In the genomic region with DNA sequence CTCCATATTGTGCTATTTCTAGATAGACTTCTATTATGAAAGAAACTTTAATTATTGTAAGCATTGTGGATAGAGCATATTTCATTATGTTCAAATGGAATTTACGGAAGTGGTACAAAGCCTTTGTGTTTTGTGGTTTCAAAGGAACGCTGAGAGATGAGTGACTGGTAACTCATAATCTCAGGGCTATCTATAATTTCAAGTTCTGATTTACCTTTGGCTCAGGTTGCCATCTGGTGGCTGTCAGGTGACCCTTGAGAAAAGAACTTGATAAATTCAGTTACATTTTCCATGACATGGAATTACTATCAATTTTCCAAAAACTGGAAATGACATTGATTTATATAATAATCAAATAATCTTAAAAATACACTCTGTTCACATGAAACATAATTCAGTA, we compare ENCODE assay signal across 15 cellular contexts. TPM values are rescaled to one million over a fixed set of nuclear protein-coding genes. Genes with fewer than 3 reads are reported as not detected.
DNase-seq lines count a peak whose midpoint lies in the region; ATAC-seq and TF ChIP-seq lines count a peak whose summit lies in the region.
"Had no signal": no experiment of that assay in that cellular context is flagged by ENCODE, and none has a peak within 500 bp of the region (broad histone marks: within the 10 kb centered on the region; RNA-seq: fewer than 3 reads in every experiment).

No MANE protein-coding gene starts in this region.

- H2BK120ac ChIP-seq in mesendoderm (ENCODE audit: low read depth, low read length) = no peak overlapping the region

- H3K9ac ChIP-seq in mesendoderm (ENCODE audit: low read length) = no peak overlapping the region

- H3K79me2 ChIP-seq in mesendoderm (ENCODE audit: control insufficient read depth, insufficient read depth, low read length) = peaks cover 6% of the 10 kb centered on the region

- no peaks in the 10 kb centered on the region for H3K4me1 Mint-ChIP-seq in activated T-cell treated with anti-CD3 and anti-CD28 coated beads, Interleukin-2, amount 50 U/mL, for 72 hours (ENCODE audit: low read depth)
- no peaks in the 10 kb centered on the region for H3K4me1 Mint-ChIP-seq in nephron progenitor cell

- H3K27me3 ChIP-seq in mesendoderm (ENCODE audit: insufficient read depth, low read length, poor library complexity) = no peaks in the 10 kb centered on the region

- H3K23ac ChIP-seq in mesendoderm (ENCODE audit: low read length) = no peak overlapping the region

- no peak overlapping the region for H3K4ac ChIP-seq in mesendoderm (ENCODE audit: low read depth, low read length)

- H3K79me1 ChIP-seq in mesendoderm (ENCODE audit: low read length) = no peaks in the 10 kb centered on the region

- H4K5ac ChIP-seq in mesendoderm (ENCODE audit: low read length) = no peak overlapping the region

- peaks cover 13% of the 10 kb centered on the region for H3K27me3 Mint-ChIP-seq in activated T-cell treated with anti-CD3 and anti-CD28 coated beads, Interleukin-2, amount 50 U/mL, for 72 hours (ENCODE audit: low read depth)
- no peaks in the 10 kb centered on the region for H3K27me3 Mint-ChIP-seq in nephron progenitor cell (ENCODE audit: low read depth, poor library complexity)

- TF ChIP-seq CTCF in nephron progenitor cell (IDR thresholded peaks at IDR 0.05) = no peak

- no peak overlapping the region for H3K56ac ChIP-seq in mesendoderm (ENCODE audit: low read length)

- no peak overlapping the region for H2AK5ac ChIP-seq in mesendoderm (ENCODE audit: low read length)

- H3K27ac Mint-ChIP-seq in activated T-cell treated with anti-CD3 and anti-CD28 coated beads, Interleukin-2, amount 50 U/mL, for 72 hours = no peak overlapping the region
- H3K27ac Mint-ChIP-seq in nephron progenitor cell = no peak overlapping the region
- H3K27ac Mint-ChIP-seq: activated naive CD8-positive, alpha-beta T cell; stimulated activated naive CD8-positive, alpha-beta T cell treated with anti-CD3 and anti-CD28 coated beads, Interleukin-15, Interleukin-2, amounts not matched to agents 100 ng/mL and 50 ng/mL, for 24 hours had no signal

- H3K4me2 ChIP-seq in mesendoderm (ENCODE audit: low read length) = no peak overlapping the region

- H2BK5ac ChIP-seq in mesendoderm (ENCODE audit: low read length) = no peak overlapping the region

- DNase-seq in NCI-H526 (lab: John Stamatoyannopoulos, UW) (peak; percentile 17 to 44), NCI-H526 treated with DMSO at 0.1 percent for 48 hours (lab: John Stamatoyannopoulos, UW) (no peak), RPMI8226 (peak; percentile 30), mesendoderm (peak; percentile 44), nephron progenitor cell (no peak)
- DNase-seq in Jurkat, Clone E6-1 (ENCODE audit: low read depth, low spot score) = peak; percentile 39
- no peak for DNase-seq in activated T-cell treated with anti-CD3 and anti-CD28 coated beads, Interleukin-2, amount 50 U/mL, for 72 hours
- DNase-seq: activated CD4-positive, alpha-beta T cell treated with anti-CD3 and anti-CD28 coated beads, Interleukin-2, amount 50 U/mL, for 48 hours; GDM1; NCI-H1417 treated with DMSO at 0.1 percent for 48 hours; stimulated activated CD4-positive, alpha-beta T cell treated with anti-CD3 and anti-CD28 coated beads, Interleukin-2, amount 100 ng/mL, for 48 hours had no signal

- no peak overlapping the region for H3K18ac ChIP-seq in mesendoderm (ENCODE audit: low read length)

- no peaks in the 10 kb centered on the region for H3K9me3 Mint-ChIP-seq in activated T-cell treated with anti-CD3 and anti-CD28 coated beads, Interleukin-2, amount 50 U/mL, for 72 hours
- no peaks in the 10 kb centered on the region for H3K9me3 Mint-ChIP-seq in nephron progenitor cell
- H3K9me3 Mint-ChIP-seq: stimulated activated naive CD8-positive, alpha-beta T cell treated with anti-CD3 and anti-CD28 coated beads, Interleukin-15, Interleukin-2, amounts not matched to agents 100 ng/mL and 50 ng/mL, for 24 hours had no signal

- H3K27ac ChIP-seq in mesendoderm (ENCODE audit: low read depth, low read length) = no peak overlapping the region

- H3K4me3 ChIP-seq in Jurkat, Clone E6-1 (ENCODE audit: low read length) = no peak overlapping the region
- no peak overlapping the region for H3K4me3 ChIP-seq in mesendoderm (ENCODE audit: low read length)

- H4K8ac ChIP-seq in mesendoderm (ENCODE audit: low read depth, low read length) = no peak overlapping the region

- H3K36me3 Mint-ChIP-seq in activated T-cell treated with anti-CD3 and anti-CD28 coated beads, Interleukin-2, amount 50 U/mL, for 72 hours (ENCODE audit: insufficient read depth in 2 of 2) = no peaks in the 10 kb centered on the region
- no peaks in the 10 kb centered on the region for H3K36me3 Mint-ChIP-seq in nephron progenitor cell (ENCODE audit: low read depth)
- H3K36me3 Mint-ChIP-seq: activated naive CD8-positive, alpha-beta T cell had no signal

- no peaks in the 10 kb centered on the region for H3K36me3 ChIP-seq in mesendoderm (ENCODE audit: control insufficient read depth, insufficient read depth, low read length)

- ATAC-seq in GM18519 (IDR thresholded peaks at IDR 0.05; ENCODE audit: low FRiP score, unreplicated experiment) = no peak
- ATAC-seq in activated T-cell treated with anti-CD3 and anti-CD28 coated beads, Interleukin-2, amount 50 U/mL, for 72 hours (replicated peaks in 1 of 2) = no peak

- H3K4me1 ChIP-seq in mesendoderm (ENCODE audit: control insufficient read depth, low read depth, low read length) = no peaks in the 10 kb centered on the region

- no peak overlapping the region for H3K4me3 Mint-ChIP-seq in activated T-cell treated with anti-CD3 and anti-CD28 coated beads, Interleukin-2, amount 50 U/mL, for 72 hours
- no peak overlapping the region for H3K4me3 Mint-ChIP-seq in nephron progenitor cell
- H3K4me3 Mint-ChIP-seq: activated naive CD8-positive, alpha-beta T cell; stimulated activated naive CD8-positive, alpha-beta T cell treated with anti-CD3 and anti-CD28 coated beads, Interleukin-15, Interleukin-2, amounts not matched to agents 100 ng/mL and 50 ng/mL, for 24 hours had no signal

- no CpG with 5 or more reads among the region's 2 CpGs for WGBS in mesendoderm (ENCODE audit: extremely low coverage, insufficient coverage, low lambda C conversion rate)

- H2BK15ac ChIP-seq in mesendoderm (replicated peaks; ENCODE audit: low read depth) = no peak overlapping the region

RNA-seq across cellular contexts. Expression of a gene that starts 12.2 kb away (rescaled TPM):
- polyA plus RNA-seq in Jurkat, Clone E6-1 (2012; ENCODE audit: insufficient read depth, insufficient read length) = not detected
- 6.0 TPM for polyA plus RNA-seq in mesendoderm (2013, experiment 1 of 2)
- polyA plus RNA-seq in mesendoderm (2013, experiment 2 of 2) = 6.0 TPM
- under 1 TPM in 1 of 2 donors, not detected in 1; 0.48 TPM for total RNA-seq in activated T-cell treated with anti-CD3 and anti-CD28 coated beads, Interleukin-2, amount 50 U/mL, for 72 hours
- total RNA-seq: lung microvascular endothelial cell had no signal

Comparison
In these comparisons a context has a peak if more than half of its experiments do, and no peak if none do; other contexts are left out.
1. DNase-seq: peak in NCI-H526 (2 of 2), Jurkat, Clone E6-1 (single experiment), RPMI8226 (single experiment) and mesendoderm (single experiment); none in NCI-H526 treated with DMSO at 0.1 percent for 48 hours (single experiment), activated T-cell treated with anti-CD3 and anti-CD28 coated beads, Interleukin-2, amount 50 U/mL, for 72 hours (0 of 2) and nephron progenitor cell (single experiment).